Comparison of ENCODE assay signal across 1 cellular context in the genomic region with DNA sequence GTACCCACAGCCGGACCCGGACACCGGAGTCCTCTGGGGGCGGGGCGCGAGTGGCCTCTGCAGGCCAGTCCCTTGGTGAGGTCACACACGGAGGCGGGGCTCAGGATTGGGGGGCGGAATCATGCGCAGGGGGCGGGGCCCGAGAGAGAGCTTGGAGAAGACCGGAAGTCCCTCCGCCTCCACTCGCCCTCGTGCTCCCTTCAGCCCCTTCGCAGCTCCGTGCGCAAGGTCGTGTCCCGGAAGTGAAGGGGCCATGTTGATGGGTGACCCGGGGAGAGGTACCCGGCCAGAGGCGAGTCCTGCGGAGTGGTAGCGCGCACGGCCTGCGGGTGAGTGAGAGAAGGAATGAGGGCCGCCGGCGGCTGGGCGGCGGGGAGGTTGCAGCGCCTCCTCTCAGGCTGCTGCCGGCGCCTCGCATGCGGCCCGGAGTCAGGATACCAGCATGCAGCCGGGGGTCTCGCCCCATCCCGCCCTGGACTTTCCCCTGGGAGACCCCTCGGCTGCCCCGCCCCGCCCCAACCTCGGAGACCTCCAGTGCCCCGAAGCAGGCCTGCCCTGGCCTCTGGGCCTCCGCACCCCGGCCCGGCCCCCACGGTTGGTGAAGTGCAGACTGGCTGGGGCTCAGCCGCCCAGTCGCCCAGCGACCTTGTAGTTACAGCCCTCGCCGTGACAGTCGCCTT.
TF ChIP-seq lines count a peak whose summit lies in the region.

A gene (plus strand): TSS at position 182 of the 680 bp plus-strand sequence. CDS start 9,005 bp downstream, outside the sequence.

TF ChIP-seq in HepG2, 621 proteins besides CTCF, POLR2A, EP300 and RAD21 (continued from another document and continues in another):
- TF ChIP-seq, protein P1, sequence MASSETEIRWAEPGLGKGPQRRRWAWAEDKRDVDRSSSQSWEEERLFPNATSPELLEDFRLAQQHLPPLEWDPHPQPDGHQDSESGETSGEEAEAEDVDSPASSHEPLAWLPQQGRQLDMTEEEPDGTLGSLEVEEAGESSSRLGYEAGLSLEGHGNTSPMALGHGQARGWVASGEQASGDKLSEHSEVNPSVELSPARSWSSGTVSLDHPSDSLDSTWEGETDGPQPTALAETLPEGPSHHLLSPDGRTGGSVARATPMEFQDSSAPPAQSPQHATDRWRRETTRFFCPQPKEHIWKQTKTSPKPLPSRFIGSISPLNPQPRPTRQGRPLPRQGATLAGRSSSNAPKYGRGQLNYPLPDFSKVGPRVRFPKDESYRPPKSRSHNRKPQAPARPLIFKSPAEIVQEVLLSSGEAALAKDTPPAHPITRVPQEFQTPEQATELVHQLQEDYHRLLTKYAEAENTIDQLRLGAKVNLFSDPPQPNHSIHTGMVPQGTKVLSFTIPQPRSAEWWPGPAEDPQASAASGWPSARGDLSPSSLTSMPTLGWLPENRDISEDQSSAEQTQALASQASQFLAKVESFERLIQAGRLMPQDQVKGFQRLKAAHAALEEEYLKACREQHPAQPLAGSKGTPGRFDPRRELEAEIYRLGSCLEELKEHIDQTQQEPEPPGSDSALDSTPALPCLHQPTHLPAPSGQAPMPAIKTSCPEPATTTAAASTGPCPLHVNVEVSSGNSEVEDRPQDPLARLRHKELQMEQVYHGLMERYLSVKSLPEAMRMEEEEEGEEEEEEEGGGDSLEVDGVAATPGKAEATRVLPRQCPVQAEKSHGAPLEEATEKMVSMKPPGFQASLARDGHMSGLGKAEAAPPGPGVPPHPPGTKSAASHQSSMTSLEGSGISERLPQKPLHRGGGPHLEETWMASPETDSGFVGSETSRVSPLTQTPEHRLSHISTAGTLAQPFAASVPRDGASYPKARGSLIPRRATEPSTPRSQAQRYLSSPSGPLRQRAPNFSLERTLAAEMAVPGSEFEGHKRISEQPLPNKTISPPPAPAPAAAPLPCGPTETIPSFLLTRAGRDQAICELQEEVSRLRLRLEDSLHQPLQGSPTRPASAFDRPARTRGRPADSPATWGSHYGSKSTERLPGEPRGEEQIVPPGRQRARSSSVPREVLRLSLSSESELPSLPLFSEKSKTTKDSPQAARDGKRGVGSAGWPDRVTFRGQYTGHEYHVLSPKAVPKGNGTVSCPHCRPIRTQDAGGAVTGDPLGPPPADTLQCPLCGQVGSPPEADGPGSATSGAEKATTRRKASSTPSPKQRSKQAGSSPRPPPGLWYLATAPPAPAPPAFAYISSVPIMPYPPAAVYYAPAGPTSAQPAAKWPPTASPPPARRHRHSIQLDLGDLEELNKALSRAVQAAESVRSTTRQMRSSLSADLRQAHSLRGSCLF (CRISPR knock-in tag; IDR thresholded peaks at IDR 0.05; ENCODE audit: borderline replicate concordance): no peak
- no peak for TF ChIP-seq MATR3 (CRISPR knock-in tag; IDR thresholded peaks at IDR 0.05)
- TF ChIP-seq, protein P2, sequence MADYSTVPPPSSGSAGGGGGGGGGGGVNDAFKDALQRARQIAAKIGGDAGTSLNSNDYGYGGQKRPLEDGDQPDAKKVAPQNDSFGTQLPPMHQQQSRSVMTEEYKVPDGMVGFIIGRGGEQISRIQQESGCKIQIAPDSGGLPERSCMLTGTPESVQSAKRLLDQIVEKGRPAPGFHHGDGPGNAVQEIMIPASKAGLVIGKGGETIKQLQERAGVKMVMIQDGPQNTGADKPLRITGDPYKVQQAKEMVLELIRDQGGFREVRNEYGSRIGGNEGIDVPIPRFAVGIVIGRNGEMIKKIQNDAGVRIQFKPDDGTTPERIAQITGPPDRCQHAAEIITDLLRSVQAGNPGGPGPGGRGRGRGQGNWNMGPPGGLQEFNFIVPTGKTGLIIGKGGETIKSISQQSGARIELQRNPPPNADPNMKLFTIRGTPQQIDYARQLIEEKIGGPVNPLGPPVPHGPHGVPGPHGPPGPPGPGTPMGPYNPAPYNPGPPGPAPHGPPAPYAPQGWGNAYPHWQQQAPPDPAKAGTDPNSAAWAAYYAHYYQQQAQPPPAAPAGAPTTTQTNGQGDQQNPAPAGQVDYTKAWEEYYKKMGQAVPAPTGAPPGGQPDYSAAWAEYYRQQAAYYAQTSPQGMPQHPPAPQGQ (CRISPR knock-in tag; IDR thresholded peaks at IDR 0.05; ENCODE audit: borderline replicate concordance): no peak
- no peak for TF ChIP-seq ZNF703 (CRISPR knock-in tag; IDR thresholded peaks at IDR 0.05; ENCODE audit: borderline replicate concordance)
- TF ChIP-seq ZNF780A (CRISPR knock-in tag; IDR thresholded peaks at IDR 0.05): no peak
- peak; percentile 83; the same call in 1 of the 2 replicates for TF ChIP-seq MAZ (IDR thresholded peaks at IDR 0.05; ENCODE audit: borderline replicate concordance, low read depth, low read length)
- TF ChIP-seq MAZ (CRISPR knock-in tag; IDR thresholded peaks at IDR 0.05; ENCODE audit: low read depth): peak; percentile 86
- TF ChIP-seq, protein P3, sequence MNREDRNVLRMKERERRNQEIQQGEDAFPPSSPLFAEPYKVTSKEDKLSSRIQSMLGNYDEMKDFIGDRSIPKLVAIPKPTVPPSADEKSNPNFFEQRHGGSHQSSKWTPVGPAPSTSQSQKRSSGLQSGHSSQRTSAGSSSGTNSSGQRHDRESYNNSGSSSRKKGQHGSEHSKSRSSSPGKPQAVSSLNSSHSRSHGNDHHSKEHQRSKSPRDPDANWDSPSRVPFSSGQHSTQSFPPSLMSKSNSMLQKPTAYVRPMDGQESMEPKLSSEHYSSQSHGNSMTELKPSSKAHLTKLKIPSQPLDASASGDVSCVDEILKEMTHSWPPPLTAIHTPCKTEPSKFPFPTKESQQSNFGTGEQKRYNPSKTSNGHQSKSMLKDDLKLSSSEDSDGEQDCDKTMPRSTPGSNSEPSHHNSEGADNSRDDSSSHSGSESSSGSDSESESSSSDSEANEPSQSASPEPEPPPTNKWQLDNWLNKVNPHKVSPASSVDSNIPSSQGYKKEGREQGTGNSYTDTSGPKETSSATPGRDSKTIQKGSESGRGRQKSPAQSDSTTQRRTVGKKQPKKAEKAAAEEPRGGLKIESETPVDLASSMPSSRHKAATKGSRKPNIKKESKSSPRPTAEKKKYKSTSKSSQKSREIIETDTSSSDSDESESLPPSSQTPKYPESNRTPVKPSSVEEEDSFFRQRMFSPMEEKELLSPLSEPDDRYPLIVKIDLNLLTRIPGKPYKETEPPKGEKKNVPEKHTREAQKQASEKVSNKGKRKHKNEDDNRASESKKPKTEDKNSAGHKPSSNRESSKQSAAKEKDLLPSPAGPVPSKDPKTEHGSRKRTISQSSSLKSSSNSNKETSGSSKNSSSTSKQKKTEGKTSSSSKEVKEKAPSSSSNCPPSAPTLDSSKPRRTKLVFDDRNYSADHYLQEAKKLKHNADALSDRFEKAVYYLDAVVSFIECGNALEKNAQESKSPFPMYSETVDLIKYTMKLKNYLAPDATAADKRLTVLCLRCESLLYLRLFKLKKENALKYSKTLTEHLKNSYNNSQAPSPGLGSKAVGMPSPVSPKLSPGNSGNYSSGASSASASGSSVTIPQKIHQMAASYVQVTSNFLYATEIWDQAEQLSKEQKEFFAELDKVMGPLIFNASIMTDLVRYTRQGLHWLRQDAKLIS (CRISPR knock-in tag; IDR thresholded peaks at IDR 0.05): no peak
- TF ChIP-seq, protein P4, sequence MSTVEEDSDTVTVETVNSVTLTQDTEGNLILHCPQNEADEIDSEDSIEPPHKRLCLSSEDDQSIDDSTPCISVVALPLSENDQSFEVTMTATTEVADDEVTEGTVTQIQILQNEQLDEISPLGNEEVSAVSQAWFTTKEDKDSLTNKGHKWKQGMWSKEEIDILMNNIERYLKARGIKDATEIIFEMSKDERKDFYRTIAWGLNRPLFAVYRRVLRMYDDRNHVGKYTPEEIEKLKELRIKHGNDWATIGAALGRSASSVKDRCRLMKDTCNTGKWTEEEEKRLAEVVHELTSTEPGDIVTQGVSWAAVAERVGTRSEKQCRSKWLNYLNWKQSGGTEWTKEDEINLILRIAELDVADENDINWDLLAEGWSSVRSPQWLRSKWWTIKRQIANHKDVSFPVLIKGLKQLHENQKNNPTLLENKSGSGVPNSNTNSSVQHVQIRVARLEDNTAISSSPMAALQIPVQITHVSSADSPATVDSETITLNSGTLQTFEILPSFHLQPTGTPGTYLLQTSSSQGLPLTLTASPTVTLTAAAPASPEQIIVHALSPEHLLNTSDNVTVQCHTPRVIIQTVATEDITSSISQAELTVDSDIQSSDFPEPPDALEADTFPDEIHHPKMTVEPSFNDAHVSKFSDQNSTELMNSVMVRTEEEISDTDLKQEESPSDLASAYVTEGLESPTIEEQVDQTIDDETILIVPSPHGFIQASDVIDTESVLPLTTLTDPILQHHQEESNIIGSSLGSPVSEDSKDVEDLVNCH (CRISPR knock-in tag; IDR thresholded peaks at IDR 0.05): no peak
- TF ChIP-seq NRL (CRISPR knock-in tag; IDR thresholded peaks at IDR 0.05; ENCODE audit: borderline replicate concordance): no peak
- TF ChIP-seq, protein P5, sequence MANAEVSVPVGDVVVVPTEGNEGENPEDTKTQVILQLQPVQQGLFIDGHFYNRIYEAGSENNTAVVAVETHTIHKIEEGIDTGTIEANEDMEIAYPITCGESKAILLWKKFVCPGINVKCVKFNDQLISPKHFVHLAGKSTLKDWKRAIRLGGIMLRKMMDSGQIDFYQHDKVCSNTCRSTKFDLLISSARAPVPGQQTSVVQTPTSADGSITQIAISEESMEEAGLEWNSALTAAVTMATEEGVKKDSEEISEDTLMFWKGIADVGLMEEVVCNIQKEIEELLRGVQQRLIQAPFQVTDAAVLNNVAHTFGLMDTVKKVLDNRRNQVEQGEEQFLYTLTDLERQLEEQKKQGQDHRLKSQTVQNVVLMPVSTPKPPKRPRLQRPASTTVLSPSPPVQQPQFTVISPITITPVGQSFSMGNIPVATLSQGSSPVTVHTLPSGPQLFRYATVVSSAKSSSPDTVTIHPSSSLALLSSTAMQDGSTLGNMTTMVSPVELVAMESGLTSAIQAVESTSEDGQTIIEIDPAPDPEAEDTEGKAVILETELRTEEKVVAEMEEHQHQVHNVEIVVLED (CRISPR knock-in tag; IDR thresholded peaks at IDR 0.05; ENCODE audit: borderline replicate concordance): peak; percentile 73
- peak; percentile 38; the same call in 1 of the 2 replicates for TF ChIP-seq MAF1 (CRISPR knock-in tag; IDR thresholded peaks at IDR 0.05; ENCODE audit: borderline replicate concordance)
- no peak for TF ChIP-seq HOXA9 (CRISPR knock-in tag; IDR thresholded peaks at IDR 0.05; ENCODE audit: borderline replicate concordance)
- no peak for TF ChIP-seq SIX1 (CRISPR knock-in tag; IDR thresholded peaks at IDR 0.05; ENCODE audit: borderline replicate concordance)
- TF ChIP-seq YEATS4 (CRISPR knock-in tag; IDR thresholded peaks at IDR 0.05; ENCODE audit: borderline replicate concordance): peak; percentile 89
- TF ChIP-seq, protein P6, sequence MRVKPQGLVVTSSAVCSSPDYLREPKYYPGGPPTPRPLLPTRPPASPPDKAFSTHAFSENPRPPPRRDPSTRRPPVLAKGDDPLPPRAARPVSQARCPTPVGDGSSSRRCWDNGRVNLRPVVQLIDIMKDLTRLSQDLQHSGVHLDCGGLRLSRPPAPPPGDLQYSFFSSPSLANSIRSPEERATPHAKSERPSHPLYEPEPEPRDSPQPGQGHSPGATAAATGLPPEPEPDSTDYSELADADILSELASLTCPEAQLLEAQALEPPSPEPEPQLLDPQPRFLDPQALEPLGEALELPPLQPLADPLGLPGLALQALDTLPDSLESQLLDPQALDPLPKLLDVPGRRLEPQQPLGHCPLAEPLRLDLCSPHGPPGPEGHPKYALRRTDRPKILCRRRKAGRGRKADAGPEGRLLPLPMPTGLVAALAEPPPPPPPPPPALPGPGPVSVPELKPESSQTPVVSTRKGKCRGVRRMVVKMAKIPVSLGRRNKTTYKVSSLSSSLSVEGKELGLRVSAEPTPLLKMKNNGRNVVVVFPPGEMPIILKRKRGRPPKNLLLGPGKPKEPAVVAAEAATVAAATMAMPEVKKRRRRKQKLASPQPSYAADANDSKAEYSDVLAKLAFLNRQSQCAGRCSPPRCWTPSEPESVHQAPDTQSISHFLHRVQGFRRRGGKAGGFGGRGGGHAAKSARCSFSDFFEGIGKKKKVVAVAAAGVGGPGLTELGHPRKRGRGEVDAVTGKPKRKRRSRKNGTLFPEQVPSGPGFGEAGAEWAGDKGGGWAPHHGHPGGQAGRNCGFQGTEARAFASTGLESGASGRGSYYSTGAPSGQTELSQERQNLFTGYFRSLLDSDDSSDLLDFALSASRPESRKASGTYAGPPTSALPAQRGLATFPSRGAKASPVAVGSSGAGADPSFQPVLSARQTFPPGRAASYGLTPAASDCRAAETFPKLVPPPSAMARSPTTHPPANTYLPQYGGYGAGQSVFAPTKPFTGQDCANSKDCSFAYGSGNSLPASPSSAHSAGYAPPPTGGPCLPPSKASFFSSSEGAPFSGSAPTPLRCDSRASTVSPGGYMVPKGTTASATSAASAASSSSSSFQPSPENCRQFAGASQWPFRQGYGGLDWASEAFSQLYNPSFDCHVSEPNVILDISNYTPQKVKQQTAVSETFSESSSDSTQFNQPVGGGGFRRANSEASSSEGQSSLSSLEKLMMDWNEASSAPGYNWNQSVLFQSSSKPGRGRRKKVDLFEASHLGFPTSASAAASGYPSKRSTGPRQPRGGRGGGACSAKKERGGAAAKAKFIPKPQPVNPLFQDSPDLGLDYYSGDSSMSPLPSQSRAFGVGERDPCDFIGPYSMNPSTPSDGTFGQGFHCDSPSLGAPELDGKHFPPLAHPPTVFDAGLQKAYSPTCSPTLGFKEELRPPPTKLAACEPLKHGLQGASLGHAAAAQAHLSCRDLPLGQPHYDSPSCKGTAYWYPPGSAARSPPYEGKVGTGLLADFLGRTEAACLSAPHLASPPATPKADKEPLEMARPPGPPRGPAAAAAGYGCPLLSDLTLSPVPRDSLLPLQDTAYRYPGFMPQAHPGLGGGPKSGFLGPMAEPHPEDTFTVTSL (CRISPR knock-in tag; IDR thresholded peaks at IDR 0.05; ENCODE audit: borderline replicate concordance): peak; percentile 31; the same call in 1 of the 2 replicates
